ENCODE assay signal across 1 cellular context in genomic region chr16:1959269-1960039, GRCh38.
TF ChIP-seq lines count a peak whose summit lies in the region.

Gene NDUFB10 (plus strand): TSS chr16:1959538. CDS start chr16:1959625, 87 bp downstream.

TF ChIP-seq in K562, 482 proteins besides CTCF, POLR2A, EP300 and RAD21 (continued from another document and continues in another):
- peak; percentile 57 for TF ChIP-seq MGA (IDR thresholded peaks at IDR 0.05)
- no peak for TF ChIP-seq U2AF2 (optimal IDR thresholded peaks at IDR 0.05; ENCODE audit: low read depth, low read length)
- TF ChIP-seq NCOR1 (IDR thresholded peaks at IDR 0.05), result no peak; the same call in 1 of the 2 replicates
- TF ChIP-seq NCOA6 (IDR thresholded peaks at IDR 0.05), result no peak
- peak in 1 of 2 experiments; percentile 37; a peak in 1 of 4 replicates for TF ChIP-seq HDAC1 (IDR thresholded peaks at IDR 0.05)
- TF ChIP-seq RBM15 (IDR thresholded peaks at IDR 0.05; ENCODE audit: insufficient read depth, low read length), result no peak
- no peak for TF ChIP-seq PATZ1 (CRISPR knock-in tag; IDR thresholded peaks at IDR 0.05; ENCODE audit: borderline replicate concordance)
- TF ChIP-seq PHB (CRISPR knock-in tag; IDR thresholded peaks at IDR 0.05), result no peak
- peak; percentile 53; the same call in 1 of the 2 replicates for TF ChIP-seq LCOR (CRISPR knock-in tag; IDR thresholded peaks at IDR 0.05)
- peak; percentile 22; the same call in 1 of the 2 replicates for TF ChIP-seq STAG1 (CRISPR knock-in tag; IDR thresholded peaks at IDR 0.05; ENCODE audit: borderline replicate concordance)
- peak in 2 of 3 experiments; percentile 29 to 77; a peak in 2 of 6 replicates for TF ChIP-seq ZBTB11 (CRISPR knock-in tag; IDR thresholded peaks at IDR 0.05)
- TF ChIP-seq ZNF717 (CRISPR knock-in tag; IDR thresholded peaks at IDR 0.05), result no peak
- peak; percentile 52 for TF ChIP-seq CREB1 (IDR thresholded peaks at IDR 0.05)
- peak; percentile 86 for TF ChIP-seq CREB1 (CRISPR knock-in tag; IDR thresholded peaks at IDR 0.05)
- TF ChIP-seq CLOCK (CRISPR knock-in tag; IDR thresholded peaks at IDR 0.05; ENCODE audit: borderline replicate concordance), result no peak
- no peak for TF ChIP-seq CBFA2T3 (IDR thresholded peaks at IDR 0.05)
- TF ChIP-seq TAF1 (IDR thresholded peaks at IDR 0.05; ENCODE audit: control insufficient read depth, extremely low read depth, insufficient read depth, low read length, severe bottlenecking), result peak; percentile 53
- TF ChIP-seq HDAC3 (IDR thresholded peaks at IDR 0.05; ENCODE audit: borderline replicate concordance, partially characterized antibody), result no peak
- TF ChIP-seq ZBTB26 (CRISPR knock-in tag; IDR thresholded peaks at IDR 0.05), result no peak
- no peak for TF ChIP-seq ZNF444 (CRISPR knock-in tag; IDR thresholded peaks at IDR 0.05)
- TF ChIP-seq THAP7 (CRISPR knock-in tag; IDR thresholded peaks at IDR 0.05), result no peak
- TF ChIP-seq NFIX (CRISPR knock-in tag; IDR thresholded peaks at IDR 0.05; ENCODE audit: low read depth), result no peak
- no peak for TF ChIP-seq SMAD3 (CRISPR knock-in tag; conservative IDR thresholded peaks at IDR 0.05)
- TF ChIP-seq TEAD1 (CRISPR knock-in tag; IDR thresholded peaks at IDR 0.05), result peak in 1 of 2 experiments; percentile 63; a peak in 1 of 4 replicates
- TF ChIP-seq ZBTB49 (CRISPR knock-in tag; IDR thresholded peaks at IDR 0.05; ENCODE audit: borderline replicate concordance), result no peak
- no peak for TF ChIP-seq MBD1 (CRISPR knock-in tag; IDR thresholded peaks at IDR 0.05)
- TF ChIP-seq MYNN (IDR thresholded peaks at IDR 0.05), result peak; percentile 25; the same call in 1 of the 2 replicates
- TF ChIP-seq MYNN (CRISPR knock-in tag; IDR thresholded peaks at IDR 0.05), result no peak
- TF ChIP-seq BACH1 (tag; IDR thresholded peaks at IDR 0.05), result no peak
